ENCODE assay signal across 11 cellular contexts in genomic region chr6:133741375-133741861, GRCh38.
DNase-seq lines count a peak whose midpoint lies in the region; ATAC-seq and TF ChIP-seq lines count a peak whose summit lies in the region.
"Had no signal": no experiment of that assay in that cellular context is flagged by ENCODE, and none has a peak within 500 bp of the region (broad histone marks: within the 10 kb centered on the region; RNA-seq: fewer than 3 reads in every experiment).

No MANE protein-coding gene starts in this region.

- no peak overlapping the region for H3K4me3 ChIP-seq in left lung

- TF ChIP-seq CTCF in left lung (IDR thresholded peaks at IDR 0.05) = no peak

- DNase-seq in Caki2 (ENCODE audit: low read depth) (peak; percentile 84), NCI-H1694 treated with DMSO at 0.1 percent for 48 hours (lab: John Stamatoyannopoulos, UW) (peak; percentile 91), SW480 (ENCODE audit: low spot score) (peak; percentile 50), iPS-NIHi11 (ENCODE audit: low spot score) (peak; percentile 31), NCI-H1436 treated with DMSO at 0.1 percent for 48 hours (lab: John Stamatoyannopoulos, UW) (no peak), left lung (no peak)
- no peak for DNase-seq in activated CD4-positive, alpha-beta T cell treated with anti-CD3 and anti-CD28 coated beads, Interleukin-2, amount 50 U/mL, for 48 hours
- DNase-seq: activated CD4-positive, CD25-positive, alpha-beta regulatory T cell; activated naive CD4-positive, alpha-beta T cell treated with anti-CD3 and anti-CD28 coated beads, Interleukin-2, amount 50 U/mL, for 16 hours had no signal

- in situ Hi-C loops in Caki2 (cut with HindIII; ENCODE audit: low pct_unique_long_range_greater_than_20kb, low sequenced_read_pairs) = no loop called here

- intact Hi-C loops in left lung (cut with DNase I) = no loop called here

- no peak overlapping the region for H3K27ac ChIP-seq in left lung

- H3K9me3 ChIP-seq in left lung = no peaks in the 10 kb centered on the region

- no peaks in the 10 kb centered on the region for H3K36me3 ChIP-seq in left lung

- no peaks in the 10 kb centered on the region for H3K4me1 ChIP-seq in left lung

- ATAC-seq in GM21526 (IDR thresholded peaks at IDR 0.05; ENCODE audit: low FRiP score, unreplicated experiment) (no peak), left lung (no peak)
- ATAC-seq: esophagus mucosa had no signal

- H3K27me3 ChIP-seq in left lung = no peaks in the 10 kb centered on the region

Comparison
In these comparisons a context has a peak if more than half of its experiments do, and no peak if none do; other contexts are left out.
1. DNase-seq: peak in Caki2 (single experiment), NCI-H1694 treated with DMSO at 0.1 percent for 48 hours (single experiment), SW480 (single experiment) and iPS-NIHi11 (single experiment); none in activated CD4-positive, alpha-beta T cell treated with anti-CD3 and anti-CD28 coated beads, Interleukin-2, amount 50 U/mL, for 48 hours (0 of 2), NCI-H1436 treated with DMSO at 0.1 percent for 48 hours (single experiment) and left lung (0 of 2).